In genomic region chr17:76354317-76354729, GRCh38 we compare ENCODE assay signal across 8 cellular contexts. TPM values are rescaled to one million over a fixed set of nuclear protein-coding genes. Genes with fewer than 3 reads are reported as not detected.
DNase-seq lines count a peak whose midpoint lies in the region; ATAC-seq, FAIRE-seq and TF ChIP-seq lines count a peak whose summit lies in the region.

No MANE protein-coding gene starts in this region.

- peak overlapping the region; percentile 96 for H3K4me3 Mint-ChIP-seq in activated CD4-positive, alpha-beta memory T cell treated with anti-CD3 and anti-CD28 coated beads for 36 hours

- TF ChIP-seq RAD21 in HCT116 (IDR thresholded peaks at IDR 0.05; ENCODE audit: low read depth): no peak

- H3K27me3 Mint-ChIP-seq in activated CD4-positive, alpha-beta memory T cell treated with anti-CD3 and anti-CD28 coated beads for 36 hours: no peaks in the 10 kb centered on the region

- H3K27me3 ChIP-seq in HCT116 (ENCODE audit: insufficient read depth, low read length): no peaks in the 10 kb centered on the region
- H3K27me3 ChIP-seq in smooth muscle cell (ENCODE audit: low read depth): no peaks in the 10 kb centered on the region

- H3K9ac ChIP-seq in HCT116 (ENCODE audit: low read length) (peak overlapping the region; percentile 87), smooth muscle cell (ENCODE audit: low read depth) (peak overlapping the region; percentile 80)

- H3K9me2 ChIP-seq in HCT116 (ENCODE audit: insufficient read depth): no peaks in the 10 kb centered on the region

- H3F3A ChIP-seq in smooth muscle cell (ENCODE audit: low read depth): peaks cover 3% of the 10 kb centered on the region

- peaks cover 0 to 23% of the 10 kb centered on the region in 2 experiments; a peak in 2 of 4 replicates for H3K4me1 ChIP-seq in HCT116 (ENCODE audit: control insufficient read depth in 1 of 2, insufficient read depth in 2 of 2, low read length in 2 of 2)
- no peaks in the 10 kb centered on the region for H3K4me1 ChIP-seq in smooth muscle cell (ENCODE audit: low read depth)

- intact Hi-C loops in HCT116 (cut with micrococcal nuclease) (loop anchor here (5.0 kb wide), 1 partner anchor 33 kb away; no protein-coding TSS in a partner anchor), left ventricle myocardium superior (cut with micrococcal nuclease) (no loop called here)
- intact Hi-C loops in activated CD4-positive, alpha-beta memory T cell treated with anti-CD3 and anti-CD28 coated beads for 36 hours (cut with micrococcal nuclease): loop anchor here (1.0 kb wide), 1 partner anchor 29 kb away; no protein-coding TSS in a partner anchor

- H3K4me1 Mint-ChIP-seq in activated CD4-positive, alpha-beta memory T cell treated with anti-CD3 and anti-CD28 coated beads for 36 hours (ENCODE audit: low read depth): peaks cover 18% of the 10 kb centered on the region

- H4K20me1 ChIP-seq in HCT116 (ENCODE audit: insufficient read depth) (no peaks in the 10 kb centered on the region), smooth muscle cell (ENCODE audit: low read depth) (no peaks in the 10 kb centered on the region)

- H2AFZ ChIP-seq in HCT116 (ENCODE audit: low read depth, low read length, poor library complexity, severe bottlenecking) (peak overlapping the region; percentile 92), smooth muscle cell (ENCODE audit: low read depth) (peak overlapping the region; percentile 70)

- H3K79me2 ChIP-seq in HCT116 (ENCODE audit: insufficient read depth, low read length): peaks cover 33% of the 10 kb centered on the region
- H3K79me2 ChIP-seq in smooth muscle cell (ENCODE audit: low read depth): peaks cover 31% of the 10 kb centered on the region

- no peaks in the 10 kb centered on the region for H3K9me3 ChIP-seq in HCT116 (ENCODE audit: control insufficient read depth in 1 of 2, insufficient read depth in 1 of 2, low read depth in 1 of 2, low read length in 2 of 2)
- no peaks in the 10 kb centered on the region for H3K9me3 ChIP-seq in smooth muscle cell (replicated peaks; ENCODE audit: low read depth)

- POLR2A ChIA-PET in HCT116 (lab: Charles Lee): interaction anchor here (0.9 to 2.2 kb wide), 9 partner anchors 9 to 147 kb away, joined by 3 to 26 read pairs (median 5); partner anchors contain the start of gene RHBDF2
- POLR2A ChIA-PET in activated CD4-positive, alpha-beta memory T cell treated with anti-CD3 and anti-CD28 coated beads for 36 hours (lab: Charles Lee): interaction anchor here (0.7 to 2.9 kb wide), 9 partner anchors 9 to 283 kb away, joined by 3 to 26 read pairs (median 3); partner anchors contain the start of gene SPHK1

- H3K4me2 ChIP-seq in HCT116 (ENCODE audit: low read length) (peak overlapping the region; percentile 82), smooth muscle cell (peak overlapping the region; percentile 100)

- H3K36me3 Mint-ChIP-seq in activated CD4-positive, alpha-beta memory T cell treated with anti-CD3 and anti-CD28 coated beads for 36 hours: no peaks in the 10 kb centered on the region

- peak overlapping the region; percentile 93 to 99 for H3K4me3 ChIP-seq in HCT116 (replicated peaks in 1 of 2; ENCODE audit: low read depth in 1 of 2, low read length in 2 of 2)
- H3K4me3 ChIP-seq in smooth muscle cell: peak overlapping the region; percentile 67

- RAD21 ChIA-PET in HCT116 (lab: Charles Lee; ENCODE audit: low non-redundant PET in 1 of 2, low total read pairs in 2 of 2, uncharacterized antibody in 2 of 2, unreplicated experiment in 2 of 2): interaction anchor here (0.5 to 0.7 kb wide), 2 partner anchors 16 to 54 kb away, joined by 3 read pairs; no protein-coding TSS in a partner anchor

- ATAC-seq in HCT116 (no peak; the same call in 1 of the 2 replicates), left ventricle myocardium superior (no peak)

- no peaks in the 10 kb centered on the region for H3K9me3 Mint-ChIP-seq in activated CD4-positive, alpha-beta memory T cell treated with anti-CD3 and anti-CD28 coated beads for 36 hours

- H3K36me3 ChIP-seq in HCT116 (ENCODE audit: control insufficient read depth in 1 of 2, insufficient read depth in 2 of 2, low read length in 2 of 2): no peaks in the 10 kb centered on the region
- no peaks in the 10 kb centered on the region for H3K36me3 ChIP-seq in smooth muscle cell (ENCODE audit: low read depth)

- TF ChIP-seq POLR2A in HCT116 (IDR thresholded peaks at IDR 0.05; ENCODE audit: borderline replicate concordance, extremely low read depth, insufficient read depth, insufficient read length): no peak

- TF ChIP-seq CTCF in HCT116 (IDR thresholded peaks at IDR 0.05 in 2 of 3, conservative IDR thresholded peaks at IDR 0.05 in 1 of 3; ENCODE audit: borderline replicate concordance in 1 of 3, insufficient read depth in 1 of 3, low read depth in 2 of 3, low read length in 2 of 3) (no peak), smooth muscle cell (IDR thresholded peaks at IDR 0.05; ENCODE audit: borderline replicate concordance, insufficient read depth, poor library complexity, severe bottlenecking) (no peak)

- DNase-seq in HCT116 (ENCODE audit: low read depth, low spot score): no peak
- no peak for DNase-seq in activated CD4-positive, alpha-beta memory T cell treated with anti-CD3 and anti-CD28 coated beads for 36 hours
- peak; percentile 38 for DNase-seq in left ventricle myocardium superior
- DNase-seq in smooth muscle cell (lab: John Stamatoyannopoulos, UW; ENCODE audit: unreplicated experiment): no peak
- no peak for DNase-seq in NK-92 treated with Interleukin-12 subunit alpha and Interleukin-12 subunit beta, amount 100 ng/mL, for 24 hours (lab: John Stamatoyannopoulos, UW)
- DNase-seq in NCI-H345 treated with DMSO at 0.1 percent for 48 hours (lab: John Stamatoyannopoulos, UW; ENCODE audit: unreplicated experiment): no peak
- DNase-seq in RCC 7860 (ENCODE audit: low spot score): no peak
- no peak for DNase-seq in NCI-H2196 treated with DMSO at 0.1 percent for 48 hours (lab: John Stamatoyannopoulos, UW; ENCODE audit: unreplicated experiment)

- H3K27ac ChIP-seq in HCT116 (ENCODE audit: low read depth, low read length): peak overlapping the region; percentile 89
- peak overlapping the region; percentile 67 for H3K27ac ChIP-seq in smooth muscle cell (ENCODE audit: low read depth)

- CTCF ChIA-PET in HCT116 (lab: Charles Lee): interaction anchor here (1.1 to 2.4 kb wide), 7 partner anchors 8 to 54 kb away, joined by 3 to 22 read pairs (median 4); no protein-coding TSS in a partner anchor
- CTCF ChIA-PET in activated CD4-positive, alpha-beta memory T cell treated with anti-CD3 and anti-CD28 coated beads for 36 hours (lab: Charles Lee): interaction anchor here (0.7 to 8.4 kb wide), 14 partner anchors 9 to 348 kb away, joined by 3 to 97 read pairs (median 4); partner anchors contain the start of gene SPHK1

- WGBS in smooth muscle cell (ENCODE audit: low lambda C conversion rate): 14% methylated on average over 18 of the region's 18 CpGs

- BruUV-seq in HCT116 (replicated peaks; lab: Mats Ljungman, UMichigan): TSS peak; percentile 83

- peak overlapping the region; percentile 99 for H3K27ac Mint-ChIP-seq in activated CD4-positive, alpha-beta memory T cell treated with anti-CD3 and anti-CD28 coated beads for 36 hours

- no peak for FAIRE-seq in RCC 7860 (lab: Jason Lieb, UNC)

TF ChIP-seq in HCT116, 20 proteins besides CTCF, POLR2A, EP300 and RAD21:
- TF ChIP-seq EZH2phosphoT487 (IDR thresholded peaks at IDR 0.05; ENCODE audit: borderline replicate concordance): no peak

RNA-seq across cellular contexts. Expression of gene PRPSAP1, which starts 0.6 kb away (rescaled TPM):
- total RNA-seq in HCT116 (2021; ENCODE audit: unreplicated experiment) (81.4 TPM), left ventricle myocardium superior (38.8 TPM), smooth muscle cell (27.1 and 43.6 TPM in 2 replicates)
- polyA plus RNA-seq in HCT116 (2012): 78.6 and 90.4 TPM in 2 replicates
- 10 to 100 TPM; 40.1 to 42.1 TPM for total RNA-seq in activated CD4-positive, alpha-beta memory T cell treated with anti-CD3 and anti-CD28 coated beads for 36 hours
- 35.7 and 51.5 TPM in 2 replicates for polyA plus RNA-seq in smooth muscle cell

RNA-seq across cellular contexts. Expression of gene SPHK1, which starts 30.1 kb away (rescaled TPM):
- 4.6 TPM for total RNA-seq in HCT116 (2021; ENCODE audit: unreplicated experiment)
- polyA plus RNA-seq in HCT116 (2012): 3.3 and 3.8 TPM in 2 replicates
- 10 to 100 TPM in 1 of 2 experiments, 1 to 10 TPM in 1; 9.9 to 11.4 TPM for total RNA-seq in activated CD4-positive, alpha-beta memory T cell treated with anti-CD3 and anti-CD28 coated beads for 36 hours
- total RNA-seq in left ventricle myocardium superior: 2.7 TPM
- total RNA-seq in smooth muscle cell: 8.3 and 20.1 TPM in 2 replicates
- 24.8 and 27.4 TPM in 2 replicates for polyA plus RNA-seq in smooth muscle cell

RNA-seq across cellular contexts. Expression of gene QRICH2, which starts 46.2 kb away (rescaled TPM):
- total RNA-seq in HCT116 (2021; ENCODE audit: unreplicated experiment) (4.9 TPM), left ventricle myocardium superior (2.7 TPM), smooth muscle cell (1.2 TPM in 2 replicates)
- polyA plus RNA-seq in HCT116 (2012): 2.5 and 3.3 TPM in 2 replicates
- 1 to 10 TPM; 1.0 to 1.1 TPM for total RNA-seq in activated CD4-positive, alpha-beta memory T cell treated with anti-CD3 and anti-CD28 coated beads for 36 hours
- polyA plus RNA-seq in smooth muscle cell: 1.1 and 1.5 TPM in 2 replicates
